Comparison of ENCODE assay signal across 8 cellular contexts in the genomic region with DNA sequence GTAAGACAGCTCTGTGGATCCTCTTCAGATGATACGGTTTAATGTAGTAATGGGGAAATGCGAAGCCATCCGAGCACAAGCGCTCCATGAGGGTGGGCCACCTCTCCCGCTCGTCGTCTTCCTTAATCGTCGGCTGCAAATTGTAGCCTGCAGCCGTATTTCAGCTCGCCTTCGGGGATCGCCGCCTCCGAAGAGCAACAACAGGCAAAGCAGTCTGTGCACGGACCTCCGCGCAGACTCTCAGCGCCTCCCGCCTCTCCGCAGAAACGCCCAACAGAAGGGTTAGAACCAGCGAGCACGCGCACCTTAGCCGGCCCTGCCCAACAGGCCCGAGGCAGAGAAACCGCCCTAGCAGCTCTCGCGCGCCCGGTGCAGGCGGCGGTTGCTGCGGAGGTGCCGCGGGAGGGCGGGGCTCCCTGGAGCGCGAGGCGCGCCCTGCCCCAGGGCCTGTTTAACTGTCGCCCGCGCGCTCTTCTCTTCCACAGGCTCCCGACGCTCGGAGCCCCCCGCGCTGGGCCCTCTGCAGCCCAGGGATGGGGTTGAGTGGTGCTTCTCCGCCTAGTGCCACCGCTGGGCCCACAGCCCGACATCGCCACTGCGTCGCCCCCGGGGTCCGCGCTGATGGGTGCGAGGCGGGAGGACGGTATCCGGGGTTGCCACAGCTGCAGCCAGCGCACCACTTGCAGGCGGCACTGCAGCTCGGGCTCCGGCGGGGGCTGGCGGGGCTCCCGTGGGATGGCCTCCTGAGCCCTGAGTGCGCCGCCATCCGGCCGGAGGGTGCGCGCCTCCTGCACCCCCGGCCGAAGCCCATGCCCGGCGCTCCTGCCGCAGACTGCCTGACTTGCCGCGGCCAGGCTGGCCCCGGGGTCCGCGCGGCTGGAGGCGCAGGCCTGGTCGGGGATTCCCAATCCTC. TPM values are rescaled to one million over a fixed set of nuclear protein-coding genes. Genes with fewer than 3 reads are reported as not detected.
A peak's percentile ranks its signal among the peaks of the same experiment; 100 is the strongest.
DNase-seq lines count a peak whose midpoint lies in the region; ATAC-seq and TF ChIP-seq lines count a peak whose summit lies in the region.
"Not testable (repeated sequence)": the region's sequence is repeated elsewhere in the genome, so short reads cannot be mapped to it uniquely, and the experiment has no call there.

ANKRD36B (minus strand) TSS at position 280 of the 913 bp plus-strand sequence; CDS start at position 88, 192 bp downstream.

- not testable (repeated sequence) for H3K36me3 ChIP-seq in neuron (ENCODE audit: insufficient read depth, low read length)

- H3K4me3 ChIP-seq in neuron (ENCODE audit: low read length), result peak within 1 kb of the TSS; percentile 69

- H3K27ac ChIP-seq in VCaP, result peak within 1 kb of the TSS; percentile 74

- not testable (repeated sequence) for H3K9me3 ChIP-seq in neuron (ENCODE audit: low read length)

- peak; percentile 40 for DNase-seq in CMK (ENCODE audit: low read depth)
- peak; percentile 71 for DNase-seq in astrocyte of the hippocampus (ENCODE audit: low read depth, low spot score)
- peak; percentile 55 for DNase-seq in Right ventricle myocardium superior
- DNase-seq in stimulated activated CD8-positive, alpha-beta memory T cell treated with anti-CD3 and anti-CD28 coated beads, Interleukin-7, amount 100 ng/mL, for 24 hours (ENCODE audit: low read depth), result peak; percentile 42

- ATAC-seq in GM21447 (IDR thresholded peaks at IDR 0.05; ENCODE audit: unreplicated experiment) (peak; percentile 64), HG03565 (IDR thresholded peaks at IDR 0.05; ENCODE audit: unreplicated experiment) (peak; percentile 39), Right ventricle myocardium superior (ENCODE audit: poor library complexity) (peak; percentile 89)

- not testable (repeated sequence) for H3K27me3 ChIP-seq in neuron (ENCODE audit: insufficient read depth, low read length)

- not testable (repeated sequence) for H3K4me1 ChIP-seq in neuron (ENCODE audit: insufficient read depth, low read length)

- H2AFZ ChIP-seq in neuron (ENCODE audit: low read depth, low read length), result peak within 1 kb of the TSS; percentile 99

- TF ChIP-seq CTCF in VCaP (conservative IDR thresholded peaks at IDR 0.05), result not testable (repeated sequence)

- intact Hi-C loops in Right ventricle myocardium superior (cut with DNase I), result loop anchor here (10.0 kb wide), 1 partner anchor 105 kb away; no protein-coding TSS in a partner anchor

RNA-seq across cellular contexts. Expression of gene ANKRD36B, which starts in this region (rescaled TPM):
- 2.6 TPM for total RNA-seq in Right ventricle myocardium superior

Comparison
In these comparisons a context has a peak if more than half of its experiments do, and no peak if none do; other contexts are left out.
1. Peak in every context shown above with its lines: DNase-seq, ATAC-seq, H3K4me3 ChIP-seq and H3K27ac ChIP-seq.
2. ATAC-seq: peak in every context shown above with its lines; median percentile 89 in Right ventricle myocardium superior; 64 in GM21447; 39 in HG03565.